Comparison of ENCODE assay signal across 7 cellular contexts in genomic region chr3:169390310-169390731, GRCh38.
A peak's percentile ranks its signal among the peaks of the same experiment; 100 is the strongest.
DNase-seq lines count a peak whose midpoint lies in the region; ATAC-seq and TF ChIP-seq lines count a peak whose summit lies in the region.

No MANE protein-coding gene starts in this region.

- POLR2A ChIA-PET in SK-N-SH (lab: Yijun Ruan, JAX), result no interaction called here

- CTCF ChIA-PET in SK-N-SH (lab: Yijun Ruan, JAX), result interaction anchor here (0.6 to 2.8 kb wide), 7 partner anchors 15 to 280 kb away, joined by 3 to 7 read pairs (median 3); no protein-coding TSS in a partner anchor

- TF ChIP-seq CTCF in SK-N-SH (IDR thresholded peaks at IDR 0.05) (no peak), heart right ventricle (IDR thresholded peaks at IDR 0.05) (peak in 1 of 9 donors; percentile 8)

- H3K27ac ChIP-seq in trophoblast cell (ENCODE audit: low read depth, low read length), result peak overlapping the region; percentile 77
- no peak overlapping the region for H3K27ac ChIP-seq in SK-N-SH (ENCODE audit: low read depth in 2 of 2, low read length in 1 of 2)
- H3K27ac ChIP-seq in heart right ventricle, result peak overlapping the region in 3 of 10 donors; percentile 11 to 86 (median 59)

- peak overlapping the region; percentile 64 for H2BK120ac ChIP-seq in trophoblast cell (ENCODE audit: insufficient read depth, low read length, poor library complexity)

- no peaks in the 10 kb centered on the region for H3K79me2 ChIP-seq in trophoblast cell (ENCODE audit: control insufficient read depth, insufficient read depth, low read length, poor library complexity)
- no peaks in the 10 kb centered on the region for H3K79me2 ChIP-seq in SK-N-SH (ENCODE audit: insufficient read depth)

- H3K18ac ChIP-seq in trophoblast cell (ENCODE audit: low read length), result no peak overlapping the region

- intact Hi-C loops in heart right ventricle (cut with DNase I), result loop anchor here in 2 of 10 donors (5.0 kb wide), 1 partner anchor 272 kb away; the partner anchor contains the start of gene MECOM (in 2 of the 2)

- H3K14ac ChIP-seq in trophoblast cell (ENCODE audit: low read length), result peak overlapping the region; percentile 53

- H3K4me3 ChIP-seq in trophoblast cell (ENCODE audit: low read depth, low read length) (no peak overlapping the region), SK-N-SH (ENCODE audit: low read depth in 2 of 2, low read length in 1 of 2) (no peak overlapping the region), heart right ventricle (no peak overlapping the region)

- H4K8ac ChIP-seq in trophoblast cell (ENCODE audit: low read depth, low read length), result peak overlapping the region; percentile 33

- H3K9me3 ChIP-seq in trophoblast cell (ENCODE audit: insufficient read depth, low read depth, low read length), result no peaks in the 10 kb centered on the region
- H3K9me3 ChIP-seq in SK-N-SH, result no peaks in the 10 kb centered on the region
- H3K9me3 ChIP-seq in heart right ventricle, result no peaks in the 10 kb centered on the region

- no peak overlapping the region for H3K4me2 ChIP-seq in trophoblast cell (ENCODE audit: low read length)
- H3K4me2 ChIP-seq in SK-N-SH, result no peak overlapping the region

- H3K36me3 ChIP-seq in trophoblast cell (ENCODE audit: control insufficient read depth in 1 of 2, insufficient read depth in 2 of 2, low read length in 2 of 2), result no peaks in the 10 kb centered on the region
- no peaks in the 10 kb centered on the region for H3K36me3 ChIP-seq in SK-N-SH (replicated peaks in 1 of 2; ENCODE audit: control insufficient read depth in 1 of 2, insufficient read depth in 2 of 2, low read length in 1 of 2)
- H3K36me3 ChIP-seq in heart right ventricle, result no peaks in the 10 kb centered on the region

- no peak overlapping the region for H3K23ac ChIP-seq in trophoblast cell (ENCODE audit: low read length)

- H3K4me1 ChIP-seq in trophoblast cell (ENCODE audit: control insufficient read depth in 1 of 2, insufficient read depth in 2 of 2, low read length in 2 of 2), result peaks cover 4 to 7% of the 10 kb centered on the region in 2 experiments
- no peaks in the 10 kb centered on the region; a peak in 1 of 4 replicates for H3K4me1 ChIP-seq in SK-N-SH (ENCODE audit: control insufficient read depth in 1 of 2, insufficient read depth in 2 of 2, low read depth in 1 of 2, low read length in 1 of 2)
- peaks cover 0 to 38% (median 31%) of the 10 kb centered on the region in 9 donors for H3K4me1 ChIP-seq in heart right ventricle

- H3K4ac ChIP-seq in trophoblast cell (ENCODE audit: low read depth, low read length), result no peak overlapping the region

- peak overlapping the region; percentile 71 for H2BK5ac ChIP-seq in trophoblast cell (ENCODE audit: low read depth, low read length, poor library complexity)

- H3K79me1 ChIP-seq in trophoblast cell (ENCODE audit: low read length), result peaks cover 13% of the 10 kb centered on the region

- no peak overlapping the region for H2AFZ ChIP-seq in trophoblast cell (ENCODE audit: insufficient read depth, low read length, poor library complexity)
- H2AFZ ChIP-seq in SK-N-SH (ENCODE audit: low read depth), result no peak overlapping the region

- H3K27me3 ChIP-seq in trophoblast cell (ENCODE audit: insufficient read depth, low read length) (no peaks in the 10 kb centered on the region), SK-N-SH (ENCODE audit: insufficient read depth) (no peaks in the 10 kb centered on the region), heart right ventricle (no peaks in the 10 kb centered on the region)

- DNase-seq in amniotic epithelial cell (ENCODE audit: low read depth) (peak; percentile 10), trophoblast cell (peak; percentile 14 to 56), SK-N-SH (no peak), heart right ventricle (no peak), NCI-H2171 treated with DMSO at 0.1 percent for 48 hours (lab: John Stamatoyannopoulos, UW) (no peak)

- H2BK12ac ChIP-seq in trophoblast cell (ENCODE audit: low read length), result no peak overlapping the region

- ATAC-seq in GM19452 (IDR thresholded peaks at IDR 0.05; ENCODE audit: unreplicated experiment) (peak; percentile 83), HG03135 (IDR thresholded peaks at IDR 0.05; ENCODE audit: unreplicated experiment) (peak; percentile 61), heart right ventricle (no peak)

- no peaks in the 10 kb centered on the region for H3F3A ChIP-seq in SK-N-SH (replicated peaks; ENCODE audit: insufficient read depth)

- no peak for TF ChIP-seq EP300 in SK-N-SH (IDR thresholded peaks at IDR 0.05; ENCODE audit: borderline replicate concordance in 1 of 2, low read depth in 1 of 2, low read length in 1 of 2)

- H3K9me2 ChIP-seq in SK-N-SH, result no peaks in the 10 kb centered on the region

- no peaks in the 10 kb centered on the region for H4K20me1 ChIP-seq in SK-N-SH (ENCODE audit: insufficient read depth)

- H4K12ac ChIP-seq in trophoblast cell (ENCODE audit: low read depth, low read length), result no peak overlapping the region

- H4K91ac ChIP-seq in trophoblast cell (ENCODE audit: low read depth, low read length), result peak overlapping the region; percentile 83

- no peak for TF ChIP-seq RAD21 in SK-N-SH (IDR thresholded peaks at IDR 0.05; ENCODE audit: low read length)

- H3K9ac ChIP-seq in trophoblast cell (ENCODE audit: low read length) (no peak overlapping the region), SK-N-SH (no peak overlapping the region)

- no peak overlapping the region for H2AK5ac ChIP-seq in trophoblast cell (ENCODE audit: low read length)

- WGBS in trophoblast cell (ENCODE audit: extremely low coverage, insufficient coverage, insufficient read length), result no CpG with 5 or more reads among the region's 1 CpG
- 27% methylated on average over 1 of the region's 1 CpG for WGBS in SK-N-SH (ENCODE audit: low lambda C conversion rate)
- 79 to 88% methylated on average over 1 of the region's 1 CpG for WGBS in heart right ventricle, 2 donors

TF ChIP-seq in SK-N-SH, 30 proteins besides CTCF, POLR2A, EP300 and RAD21:
- TF ChIP-seq, protein P1, sequence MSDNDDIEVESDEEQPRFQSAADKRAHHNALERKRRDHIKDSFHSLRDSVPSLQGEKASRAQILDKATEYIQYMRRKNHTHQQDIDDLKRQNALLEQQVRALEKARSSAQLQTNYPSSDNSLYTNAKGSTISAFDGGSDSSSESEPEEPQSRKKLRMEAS (IDR thresholded peaks at IDR 0.05; ENCODE audit: low read depth), result no peak
- TF ChIP-seq CHD2 (IDR thresholded peaks at IDR 0.05; ENCODE audit: low read length, partially characterized antibody) (no peak), MEF2A (IDR thresholded peaks at IDR 0.05; ENCODE audit: borderline replicate concordance, low read depth) (no peak), GATA2 (CRISPR knock-in tag; IDR thresholded peaks at IDR 0.05) (no peak)

Comparison
In these comparisons a context has a peak if more than half of its experiments do, and no peak if none do; other contexts are left out.
1. ATAC-seq: peak in GM19452 (single experiment) and HG03135 (single experiment); none in heart right ventricle (0 of 8).
2. DNase-seq: peak in amniotic epithelial cell (single experiment) and trophoblast cell (2 of 2); none in SK-N-SH (single experiment), heart right ventricle (0 of 2) and NCI-H2171 treated with DMSO at 0.1 percent for 48 hours (single experiment).